In the genomic region with DNA sequence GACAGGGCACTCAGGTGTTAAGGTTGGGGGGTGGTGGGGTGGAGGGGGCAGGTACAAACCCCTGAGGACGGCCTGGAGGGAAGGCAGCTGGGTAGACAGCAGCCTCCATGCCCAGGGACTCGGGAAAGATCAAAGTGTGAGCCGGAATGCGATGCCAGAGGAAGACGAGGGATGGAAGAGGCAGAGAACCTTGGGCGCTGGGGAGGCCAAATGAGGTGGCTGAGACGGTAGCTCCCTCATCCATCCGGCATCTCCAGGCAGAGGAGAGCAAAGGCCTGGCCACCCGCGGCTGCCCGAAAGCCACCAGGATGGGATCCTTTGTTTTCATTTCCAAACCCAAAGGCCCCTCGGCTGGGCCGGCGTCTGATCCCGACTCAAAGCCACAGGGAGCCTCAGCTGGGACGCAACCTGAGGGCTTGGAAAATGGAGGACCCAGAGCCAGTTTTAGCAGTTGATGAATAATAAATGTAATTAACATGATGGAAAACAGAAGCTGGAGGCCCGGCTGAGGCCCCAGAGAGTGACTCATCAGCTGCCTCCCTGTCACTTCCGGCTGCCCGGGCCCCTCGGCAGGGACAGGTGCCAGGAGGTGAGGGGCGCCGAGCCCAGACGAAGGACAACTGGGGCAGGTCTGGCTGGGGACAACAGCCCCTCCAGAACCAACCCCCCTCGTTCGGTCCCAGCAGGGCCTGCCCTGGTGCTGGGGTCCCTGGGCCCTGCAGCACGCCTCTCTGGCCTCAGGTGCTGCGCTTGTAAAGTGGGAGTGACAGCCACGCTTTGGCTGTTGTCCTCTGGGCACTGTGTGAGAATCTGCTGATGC, we compare ENCODE assay signal across 1 cellular context.
TF ChIP-seq lines count a peak whose summit lies in the region.

No MANE protein-coding gene starts in this region.

TF ChIP-seq in GM23338, 12 proteins besides CTCF, POLR2A, EP300 and RAD21 (continued from another document):
- TF ChIP-seq, protein P1, sequence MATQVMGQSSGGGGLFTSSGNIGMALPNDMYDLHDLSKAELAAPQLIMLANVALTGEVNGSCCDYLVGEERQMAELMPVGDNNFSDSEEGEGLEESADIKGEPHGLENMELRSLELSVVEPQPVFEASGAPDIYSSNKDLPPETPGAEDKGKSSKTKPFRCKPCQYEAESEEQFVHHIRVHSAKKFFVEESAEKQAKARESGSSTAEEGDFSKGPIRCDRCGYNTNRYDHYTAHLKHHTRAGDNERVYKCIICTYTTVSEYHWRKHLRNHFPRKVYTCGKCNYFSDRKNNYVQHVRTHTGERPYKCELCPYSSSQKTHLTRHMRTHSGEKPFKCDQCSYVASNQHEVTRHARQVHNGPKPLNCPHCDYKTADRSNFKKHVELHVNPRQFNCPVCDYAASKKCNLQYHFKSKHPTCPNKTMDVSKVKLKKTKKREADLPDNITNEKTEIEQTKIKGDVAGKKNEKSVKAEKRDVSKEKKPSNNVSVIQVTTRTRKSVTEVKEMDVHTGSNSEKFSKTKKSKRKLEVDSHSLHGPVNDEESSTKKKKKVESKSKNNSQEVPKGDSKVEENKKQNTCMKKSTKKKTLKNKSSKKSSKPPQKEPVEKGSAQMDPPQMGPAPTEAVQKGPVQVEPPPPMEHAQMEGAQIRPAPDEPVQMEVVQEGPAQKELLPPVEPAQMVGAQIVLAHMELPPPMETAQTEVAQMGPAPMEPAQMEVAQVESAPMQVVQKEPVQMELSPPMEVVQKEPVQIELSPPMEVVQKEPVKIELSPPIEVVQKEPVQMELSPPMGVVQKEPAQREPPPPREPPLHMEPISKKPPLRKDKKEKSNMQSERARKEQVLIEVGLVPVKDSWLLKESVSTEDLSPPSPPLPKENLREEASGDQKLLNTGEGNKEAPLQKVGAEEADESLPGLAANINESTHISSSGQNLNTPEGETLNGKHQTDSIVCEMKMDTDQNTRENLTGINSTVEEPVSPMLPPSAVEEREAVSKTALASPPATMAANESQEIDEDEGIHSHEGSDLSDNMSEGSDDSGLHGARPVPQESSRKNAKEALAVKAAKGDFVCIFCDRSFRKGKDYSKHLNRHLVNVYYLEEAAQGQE (IDR thresholded peaks at IDR 0.05; ENCODE audit: unreplicated experiment) = no peak
- no peak for TF ChIP-seq STAT1 (IDR thresholded peaks at IDR 0.05; ENCODE audit: unreplicated experiment)
- TF ChIP-seq POLR2AphosphoS5 (IDR thresholded peaks at IDR 0.05; ENCODE audit: low read depth) = no peak
- no peak for TF ChIP-seq JUNB (IDR thresholded peaks at IDR 0.05; ENCODE audit: unreplicated experiment)
